8 cellular contexts compared by ENCODE assay signal in genomic region chr5:1111727-1112289, GRCh38. TPM values are rescaled to one million over a fixed set of nuclear protein-coding genes. Genes with fewer than 3 reads are reported as not detected.
DNase-seq lines count a peak whose midpoint lies in the region; ATAC-seq and TF ChIP-seq lines count a peak whose summit lies in the region.

TSS of gene SLC12A7 (minus strand) at chr5:1112063. CDS start at chr5:1111991, 72 bp downstream.

- peaks cover 0 to 6% of the 10 kb centered on the region in 2 experiments; a peak in 1 of 4 replicates for H3K36me3 ChIP-seq in HCT116 (ENCODE audit: control insufficient read depth in 1 of 2, insufficient read depth in 2 of 2, low read length in 2 of 2)

- no peak for TF ChIP-seq RAD21 in HCT116 (IDR thresholded peaks at IDR 0.05; ENCODE audit: low read depth)

- H3K9ac ChIP-seq in HCT116 (ENCODE audit: low read length) = peak within 1 kb of the TSS; percentile 86

- intact Hi-C loops in HCT116 (cut with micrococcal nuclease) = no loop called here

- peaks cover 8 to 21% of the 10 kb centered on the region in 2 experiments for H3K4me1 ChIP-seq in HCT116 (ENCODE audit: control insufficient read depth in 1 of 2, insufficient read depth in 2 of 2, low read length in 2 of 2)

- RAD21 ChIA-PET in HCT116 (lab: Charles Lee; ENCODE audit: low non-redundant PET in 1 of 2, low total read pairs in 2 of 2, uncharacterized antibody in 2 of 2, unreplicated experiment in 2 of 2) = interaction anchor here in 1 of 2 experiments (0.7 kb wide), 1 partner anchor 137 kb away, joined by 3 read pairs; no protein-coding TSS in a partner anchor

- no TSS peak for BruUV-seq in HCT116 (replicated peaks; lab: Mats Ljungman, UMichigan)

- no peaks in the 10 kb centered on the region for H3K27me3 ChIP-seq in HCT116 (ENCODE audit: insufficient read depth, low read length)

- no peaks in the 10 kb centered on the region for H3K9me2 ChIP-seq in HCT116 (ENCODE audit: insufficient read depth)

- H2AFZ ChIP-seq in HCT116 (ENCODE audit: low read depth, low read length, poor library complexity, severe bottlenecking) = no peak within 1 kb of the TSS

- H3K9me3 ChIP-seq in HCT116 (ENCODE audit: control insufficient read depth in 1 of 2, insufficient read depth in 1 of 2, low read depth in 1 of 2, low read length in 2 of 2) = no peaks in the 10 kb centered on the region

- H3K27ac ChIP-seq in HCT116 (ENCODE audit: low read depth, low read length) = peak within 1 kb of the TSS; percentile 71; the same call in 1 of the 2 replicates

- H3K4me3 ChIP-seq in HCT116 (replicated peaks in 1 of 2; ENCODE audit: low read depth in 1 of 2, low read length in 2 of 2) (peak within 1 kb of the TSS; percentile 67 to 77), epithelial cell of proximal tubule (ENCODE audit: low read depth, low read length) (peak within 1 kb of the TSS; percentile 89)

- POLR2A ChIA-PET in HCT116 (lab: Charles Lee) = no interaction called here

- CTCF ChIA-PET in HCT116 (lab: Charles Lee) = no interaction called here

- peak; percentile 88 for ATAC-seq in HCT116
- peak; percentile 72 for ATAC-seq in stimulated activated naive CD8-positive, alpha-beta T cell treated with anti-CD3 and anti-CD28 coated beads, Interleukin-15, Interleukin-2, amounts not matched to agents 100 U/mL and 50 U/mL, for 24 hours

- H4K20me1 ChIP-seq in HCT116 (ENCODE audit: insufficient read depth) = no peaks in the 10 kb centered on the region

- TF ChIP-seq POLR2A in HCT116 (IDR thresholded peaks at IDR 0.05; ENCODE audit: borderline replicate concordance, extremely low read depth, insufficient read depth, insufficient read length) = peak; percentile 73

- no peak for TF ChIP-seq CTCF in HCT116 (IDR thresholded peaks at IDR 0.05 in 2 of 3, conservative IDR thresholded peaks at IDR 0.05 in 1 of 3; ENCODE audit: borderline replicate concordance in 1 of 3, insufficient read depth in 1 of 3, low read depth in 2 of 3, low read length in 2 of 3)
- TF ChIP-seq CTCF in epithelial cell of proximal tubule (conservative IDR thresholded peaks at IDR 0.05; ENCODE audit: low read depth, low read length) = no peak

- peaks cover 44% of the 10 kb centered on the region; the same call in 1 of the 2 replicates for H3K79me2 ChIP-seq in HCT116 (ENCODE audit: insufficient read depth, low read length)

- peak; percentile 26 for DNase-seq in EH (ENCODE audit: low read depth)
- DNase-seq in HCT116 (ENCODE audit: low read depth, low spot score) = no peak
- DNase-seq in NCI-H2196 treated with DMSO at 0.1 percent for 48 hours (lab: John Stamatoyannopoulos, UW; ENCODE audit: unreplicated experiment) = peak; percentile 35
- DNase-seq in activated CD8-positive, alpha-beta memory T cell treated with anti-CD3 and anti-CD28 coated beads, Interleukin-2, amount 50 U/mL, for 48 hours = peak; percentile 84
- DNase-seq in epithelial cell of proximal tubule (ENCODE audit: low read depth) = no peak
- peak; percentile 55 for DNase-seq in myocyte (ENCODE audit: low read depth)
- peak; percentile 77 for DNase-seq in stimulated activated naive CD8-positive, alpha-beta T cell treated with anti-CD3 and anti-CD28 coated beads, Interleukin-15, Interleukin-2, amounts not matched to agents 100 U/mL and 50 U/mL, for 24 hours
- no peak for DNase-seq in NCI-H446 treated with DMSO at 0.1 percent for 48 hours (lab: John Stamatoyannopoulos, UW)

- H3K4me2 ChIP-seq in HCT116 (ENCODE audit: low read length) = peak within 1 kb of the TSS; percentile 81

TF ChIP-seq in HCT116, 20 proteins besides CTCF, POLR2A, EP300 and RAD21:
- no peak for TF ChIP-seq ZBTB33 (IDR thresholded peaks at IDR 0.05; ENCODE audit: extremely low read depth, insufficient replicate concordance, low read length)
- no peak; the same call in 1 of the 2 replicates for TF ChIP-seq SIN3A (IDR thresholded peaks at IDR 0.05; ENCODE audit: low read depth)
- peak; percentile 95; the same call in 1 of the 2 replicates for TF ChIP-seq ZFX (IDR thresholded peaks at IDR 0.05)
- TF ChIP-seq POLR2AphosphoS5 (IDR thresholded peaks at IDR 0.05; ENCODE audit: low read depth, low read length) = peak; percentile 83
- TF ChIP-seq MAX (IDR thresholded peaks at IDR 0.05) = peak; percentile 41; the same call in 1 of the 2 replicates
- TF ChIP-seq ZNF274 (IDR thresholded peaks at IDR 0.05; ENCODE audit: low read depth, low read length) = no peak
- TF ChIP-seq EGR1 (IDR thresholded peaks at IDR 0.05; ENCODE audit: low read depth) = no peak
- TF ChIP-seq ATF3 (IDR thresholded peaks at IDR 0.05) = no peak
- TF ChIP-seq YY1 (IDR thresholded peaks at IDR 0.05; ENCODE audit: extremely low read depth, insufficient replicate concordance, low read depth, low read length) = peak; percentile 12
- TF ChIP-seq CBX3 (IDR thresholded peaks at IDR 0.05; ENCODE audit: low read depth) = no peak
- TF ChIP-seq JUND (IDR thresholded peaks at IDR 0.05) = no peak
- no peak for TF ChIP-seq REST (IDR thresholded peaks at IDR 0.05; ENCODE audit: low read depth)
- TF ChIP-seq SRF (IDR thresholded peaks at IDR 0.05; ENCODE audit: low read depth) = no peak

RNA-seq across cellular contexts. Expression of gene SLC12A7, which starts in this region (rescaled TPM):
- total RNA-seq in HCT116 (2021; ENCODE audit: unreplicated experiment) = 29.6 TPM
- 23.5 and 27.2 TPM in 2 replicates for polyA plus RNA-seq in HCT116 (2012)
- 15.2 and 32.8 TPM in 2 replicates for total RNA-seq in epithelial cell of proximal tubule
- total RNA-seq in myocyte = 38.0 and 77.2 TPM in 2 replicates
- polyA plus RNA-seq in myocyte (2012) = 77.6 TPM

Comparison
In these comparisons a context has a peak if more than half of its experiments do, and no peak if none do; other contexts are left out.
1. DNase-seq: peak in EH (single experiment), NCI-H2196 treated with DMSO at 0.1 percent for 48 hours (single experiment), activated CD8-positive, alpha-beta memory T cell treated with anti-CD3 and anti-CD28 coated beads, Interleukin-2, amount 50 U/mL, for 48 hours (single experiment), myocyte (single experiment) and stimulated activated naive CD8-positive, alpha-beta T cell treated with anti-CD3 and anti-CD28 coated beads, Interleukin-15, Interleukin-2, amounts not matched to agents 100 U/mL and 50 U/mL, for 24 hours (single experiment); none in HCT116 (single experiment), epithelial cell of proximal tubule (single experiment) and NCI-H446 treated with DMSO at 0.1 percent for 48 hours (single experiment).